ENCODE assay signal across 8 cellular contexts in genomic region chr16:69187387-69187890, GRCh38. TPM values are rescaled to one million over a fixed set of nuclear protein-coding genes. Genes with fewer than 3 reads are reported as not detected.
DNase-seq lines count a peak whose midpoint lies in the region; ATAC-seq and TF ChIP-seq lines count a peak whose summit lies in the region.

No MANE protein-coding gene starts in this region.

- H3K9me2 ChIP-seq in PC-3 (replicated peaks; ENCODE audit: low read length) = no peaks in the 10 kb centered on the region

- peak overlapping the region; percentile 79 for H3K4me3 ChIP-seq in PC-3 (ENCODE audit: low read length)
- peak overlapping the region; percentile 96 for H3K4me3 ChIP-seq in osteoblast (ENCODE audit: insufficient read depth, low read length)
- H3K4me3 ChIP-seq in aorta (ENCODE audit: low read length in 2 of 2) = peak overlapping the region; percentile 58 to 88

- intact Hi-C loops in PC-3 (cut with micrococcal nuclease) = loop anchor here (1.0 to 5.0 kb wide), 4 partner anchors 8 to 55 kb away; partner anchors contain the start of genes CHTF8 and UTP4
- intact Hi-C loops in aorta (cut with DNase I) = loop anchor here (1.0 to 10.0 kb wide), 2 partner anchors 37 to 53 kb away; partner anchors contain the start of genes CHTF8 (in 1 of the 2) and UTP4 (in 1 of the 2)

- no peaks in the 10 kb centered on the region for H3K27me3 ChIP-seq in PC-3 (ENCODE audit: low read length)
- no peaks in the 10 kb centered on the region for H3K27me3 ChIP-seq in osteoblast (ENCODE audit: insufficient read depth, low read length)
- no peaks in the 10 kb centered on the region for H3K27me3 ChIP-seq in aorta (ENCODE audit: control insufficient read depth in 1 of 2, insufficient read depth in 2 of 2, low read length in 1 of 2)

- DNase-seq in DMS53 (lab: John Stamatoyannopoulos, UW) (peak; percentile 73), DMS53 treated with DMSO at 0.1 percent for 48 hours (lab: John Stamatoyannopoulos, UW; ENCODE audit: unreplicated experiment) (no peak), PC-3 (peak; percentile 16), germinal center (ENCODE audit: low spot score) (peak; percentile 66), osteoblast (ENCODE audit: insufficient read length, low spot score, missing footprints) (peak; percentile 91), aorta (peak; percentile 70 to 87)
- DNase-seq in activated gamma-delta T cell treated with anti-CD3 and anti-CD28 coated beads, Interleukin-2, amount 50 U/mL, for 16 hours (ENCODE audit: low read depth) = peak; percentile 25

- POLR2A ChIA-PET in PC-3 (lab: Charles Lee; ENCODE audit: unreplicated experiment) = interaction anchor here (0.7 kb wide), 1 partner anchor 33 kb away, joined by 3 read pairs; no protein-coding TSS in a partner anchor

- 0% methylated on average over 53 to 66 of the region's 66 CpGs for WGBS in aorta, 2 donors

- H3K9ac ChIP-seq in PC-3 (ENCODE audit: low read length) = peak overlapping the region; percentile 86

- H3K27ac ChIP-seq in PC-3 (ENCODE audit: low read length) (peak overlapping the region; percentile 6; the same call in 1 of the 2 replicates), osteoblast (ENCODE audit: low read depth, low read length) (peak overlapping the region; percentile 79), aorta (ENCODE audit: low read depth in 1 of 2, low read length in 2 of 2) (peak overlapping the region; percentile 78 to 91)

- BruUV-seq in PC-3 (replicated peaks; lab: Mats Ljungman, UMichigan) = no TSS peak

- H3K4me1 ChIP-seq in PC-3 (ENCODE audit: insufficient read depth, low read length) (peaks cover 45% of the 10 kb centered on the region), osteoblast (ENCODE audit: insufficient read depth, low read length) (peaks cover 44% of the 10 kb centered on the region), aorta (ENCODE audit: control insufficient read depth in 1 of 2, insufficient read depth in 2 of 2, low read length in 2 of 2) (peaks cover 0 to 4% of the 10 kb centered on the region in 2 donors)

- H3K9me3 ChIP-seq in PC-3 (ENCODE audit: low read length) = no peaks in the 10 kb centered on the region
- H3K9me3 ChIP-seq in osteoblast (ENCODE audit: low read depth, low read length) = no peaks in the 10 kb centered on the region
- no peaks in the 10 kb centered on the region for H3K9me3 ChIP-seq in aorta (ENCODE audit: control insufficient read depth, low read length)

- CTCF ChIA-PET in PC-3 (lab: Charles Lee) = no interaction called here

- H3K79me2 ChIP-seq in PC-3 (ENCODE audit: low read length) (peaks cover 51% of the 10 kb centered on the region), osteoblast (ENCODE audit: insufficient read depth, low read length) (peaks cover 51% of the 10 kb centered on the region)

- H2AFZ ChIP-seq in PC-3 (ENCODE audit: low read length) (0 out of 2 replicates have a peak overlapping the region, but pooled peaks have one; percentile 46), osteoblast (ENCODE audit: low read length) (peak overlapping the region; percentile 72)

- TF ChIP-seq CTCF in PC-3 (conservative IDR thresholded peaks at IDR 0.05; ENCODE audit: low read depth, low read length) (no peak), osteoblast (IDR thresholded peaks at IDR 0.05; ENCODE audit: extremely low read depth, low read depth, low read length) (no peak)

- H4K20me1 ChIP-seq in PC-3 (ENCODE audit: low read length) (peaks cover 30% of the 10 kb centered on the region), osteoblast (ENCODE audit: insufficient read depth, low read length) (peaks cover 32% of the 10 kb centered on the region)

- no peaks in the 10 kb centered on the region for H3F3A ChIP-seq in PC-3 (ENCODE audit: low read length, unreplicated experiment)

- H3K4me2 ChIP-seq in PC-3 (ENCODE audit: low read length) (peak overlapping the region; percentile 96), osteoblast (ENCODE audit: insufficient read depth, low read length) (peak overlapping the region; percentile 100)

- H3K36me3 ChIP-seq in PC-3 (ENCODE audit: low read depth, low read length) (no peaks in the 10 kb centered on the region), osteoblast (ENCODE audit: insufficient read depth, low read length) (no peaks in the 10 kb centered on the region), aorta (ENCODE audit: control insufficient read depth in 1 of 2, insufficient read depth in 2 of 2, low read length in 1 of 2) (no peaks in the 10 kb centered on the region)

- ATAC-seq in HG02623 (IDR thresholded peaks at IDR 0.05; ENCODE audit: unreplicated experiment) (peak; percentile 21), PC-3 (peak; percentile 34), aorta (ENCODE audit: low FRiP score) (peak; percentile 55)

RNA-seq across cellular contexts. Expression of gene SNTB2, which starts 0.5 kb away (rescaled TPM):
- total RNA-seq in PC-3 (2014; rRNA removed) = 40.4 and 62.6 TPM in 2 replicates
- total RNA-seq in osteoblast = 35.5 and 38.6 TPM in 2 replicates
- total RNA-seq in aorta = 10 to 100 TPM; 49.6 to 67.1 TPM
- polyA plus RNA-seq in aorta = 1 to 10 TPM; 6.1 to 8.0 TPM

RNA-seq across cellular contexts. Expression of gene UTP4, which starts 55.0 kb away (rescaled TPM):
- total RNA-seq in PC-3 (2014; rRNA removed) = 26.4 and 26.9 TPM in 2 replicates
- 17.4 and 18.0 TPM in 2 replicates for total RNA-seq in osteoblast
- 10 to 100 TPM; 34.9 to 37.6 TPM for total RNA-seq in aorta
- polyA plus RNA-seq in aorta = 10 to 100 TPM; 15.7 to 18.3 TPM

RNA-seq across cellular contexts. Expression of gene CHTF8, which starts 55.1 kb away (rescaled TPM):
- total RNA-seq in PC-3 (2014; rRNA removed) (45.9 and 54.7 TPM in 2 replicates), osteoblast (48.0 and 52.1 TPM in 2 replicates), aorta (10 to 100 TPM; 73.2 to 77.3 TPM)
- polyA plus RNA-seq in aorta = 10 to 100 TPM; 53.3 to 53.8 TPM

Comparison
In these comparisons a context has a peak if more than half of its experiments do, and no peak if none do; other contexts are left out.
1. H3K27ac ChIP-seq: peak in every context shown above with its lines; median percentile 84 in aorta; 79 in osteoblast; 6 in PC-3.